Comparison of ENCODE assay signal across 8 cellular contexts in genomic region chr17:7014261-7014994, GRCh38. TPM values are rescaled to one million over a fixed set of nuclear protein-coding genes. Genes with fewer than 3 reads are reported as not detected.
DNase-seq lines count a peak whose midpoint lies in the region; ATAC-seq and TF ChIP-seq lines count a peak whose summit lies in the region.

No MANE protein-coding gene starts in this region.

- peak overlapping the region; percentile 100 for H3K27ac Mint-ChIP-seq in CD8-positive, alpha-beta T cell
- peak overlapping the region; percentile 99 for H3K27ac Mint-ChIP-seq in activated CD4-positive, alpha-beta memory T cell treated with anti-CD3 and anti-CD28 coated beads for 36 hours

- 1% methylated on average over 54 to 75 of the region's 75 CpGs for WGBS in lung, 2 donors

- H3K36me3 ChIP-seq in CD8-positive, alpha-beta T cell (ENCODE audit: insufficient read depth, low read length) = no peaks in the 10 kb centered on the region
- H3K36me3 ChIP-seq in duodenal mucosa (ENCODE audit: control insufficient read depth in 1 of 2, insufficient read depth in 2 of 2, low read length in 2 of 2) (peaks cover 0 to 9% of the 10 kb centered on the region in 2 donors), lung (ENCODE audit: control insufficient read depth in 2 of 2, insufficient read depth in 2 of 2, low read length in 2 of 2) (peaks cover 0 to 3% of the 10 kb centered on the region in 2 donors)

- DNase-seq in CD8-positive, alpha-beta T cell = peak; percentile 94 to 98 (median 97)
- DNase-seq in NCI-H774 (lab: John Stamatoyannopoulos, UW) = peak; percentile 77
- peak; percentile 99 for DNase-seq in activated CD4-positive, alpha-beta memory T cell treated with anti-CD3 and anti-CD28 coated beads for 36 hours
- DNase-seq in lung (ENCODE audit: low spot score) = peak; percentile 97
- peak; percentile 95 to 97 (median 95) for DNase-seq in stimulated activated CD4-positive, alpha-beta T cell treated with anti-CD3 and anti-CD28 coated beads, TNF-alpha, amount 100 ng/mL, for 24 hours (ENCODE audit: low read depth in 3 of 3)

- H3K4me1 Mint-ChIP-seq in CD8-positive, alpha-beta T cell (ENCODE audit: low read depth) = peaks cover 78% of the 10 kb centered on the region
- H3K4me1 Mint-ChIP-seq in activated CD4-positive, alpha-beta memory T cell treated with anti-CD3 and anti-CD28 coated beads for 36 hours (ENCODE audit: low read depth) = peaks cover 58% of the 10 kb centered on the region

- H3K9ac ChIP-seq in duodenal mucosa (ENCODE audit: low read depth in 1 of 2, low read length in 2 of 2) = peak overlapping the region; percentile 79 to 89

- H3K4me3 ChIP-seq in CD8-positive, alpha-beta T cell (ENCODE audit: low read depth, low read length) = peak overlapping the region; percentile 70
- H3K4me3 ChIP-seq in duodenal mucosa (ENCODE audit: low read depth in 1 of 2, low read length in 2 of 2) (peak overlapping the region; percentile 71 to 98), lung (peak overlapping the region; percentile 58)

- H3K9me3 ChIP-seq in CD8-positive, alpha-beta T cell (ENCODE audit: low read length) = no peaks in the 10 kb centered on the region
- H3K9me3 ChIP-seq in duodenal mucosa (ENCODE audit: control insufficient read depth in 1 of 2, low read length in 2 of 2) = no peaks in the 10 kb centered on the region
- H3K9me3 ChIP-seq in lung (ENCODE audit: control insufficient read depth in 2 of 2, insufficient read depth in 1 of 2, low read length in 1 of 2) = no peaks in the 10 kb centered on the region

- ATAC-seq in CD8-positive, alpha-beta T cell = peak; percentile 79
- ATAC-seq in GM19397 (IDR thresholded peaks at IDR 0.05; ENCODE audit: unreplicated experiment) (peak; percentile 83), HG03565 (IDR thresholded peaks at IDR 0.05; ENCODE audit: unreplicated experiment) (peak; percentile 72), lung (ENCODE audit: insufficient read depth, low FRiP score) (peak; percentile 91)

- TF ChIP-seq CTCF in CD8-positive, alpha-beta T cell (IDR thresholded peaks at IDR 0.05) = peak; percentile 61
- peak; percentile 44 for TF ChIP-seq CTCF in lung (IDR thresholded peaks at IDR 0.05; ENCODE audit: control extremely low read depth, extremely low read depth)

- peaks cover 63% of the 10 kb centered on the region for H3K4me1 ChIP-seq in CD8-positive, alpha-beta T cell (ENCODE audit: insufficient read depth, low read length)
- peaks cover 41 to 49% of the 10 kb centered on the region in 2 donors for H3K4me1 ChIP-seq in duodenal mucosa (ENCODE audit: control insufficient read depth in 1 of 2, insufficient read depth in 2 of 2, low read length in 2 of 2)
- peaks cover 15 to 16% of the 10 kb centered on the region in 2 donors for H3K4me1 ChIP-seq in lung (ENCODE audit: control insufficient read depth in 2 of 2, insufficient read depth in 2 of 2, low read length in 2 of 2)

- intact Hi-C loops in CD8-positive, alpha-beta T cell (cut with DNase I, micrococcal nuclease) = loop anchor here (1.0 to 10.0 kb wide), 11 partner anchors 9 to 1430 kb away; partner anchors contain the start of genes PHF23 (in 2 of the 2), BCL6B (in 1 of the 2), CTC1 (in 1 of the 2) and NLRP1 (in 1 of the 2)
- intact Hi-C loops in activated CD4-positive, alpha-beta memory T cell treated with anti-CD3 and anti-CD28 coated beads for 36 hours (cut with micrococcal nuclease) = loop anchor here (2.0 to 10.0 kb wide), 4 partner anchors 46 to 1430 kb away; partner anchors contain the start of genes C17orf100, MED31, NLRP1 and XAF1

- peak overlapping the region; percentile 98 for H3K4me3 Mint-ChIP-seq in CD8-positive, alpha-beta T cell
- H3K4me3 Mint-ChIP-seq in activated CD4-positive, alpha-beta memory T cell treated with anti-CD3 and anti-CD28 coated beads for 36 hours = peak overlapping the region; percentile 96

- POLR2A ChIA-PET in CD8-positive, alpha-beta T cell (lab: Charles Lee) = interaction anchor here (0.7 to 2.5 kb wide), 3 partner anchors 18 to 103 kb away, joined by 3 to 17 read pairs (median 4); partner anchors contain the start of gene SLC16A13
- POLR2A ChIA-PET in activated CD4-positive, alpha-beta memory T cell treated with anti-CD3 and anti-CD28 coated beads for 36 hours (lab: Charles Lee) = interaction anchor here (0.6 to 2.0 kb wide), 5 partner anchors 9 to 31 kb away, joined by 3 to 10 read pairs (median 4); partner anchors contain the start of gene SLC16A13

- peaks cover 37% of the 10 kb centered on the region for H3K36me3 Mint-ChIP-seq in CD8-positive, alpha-beta T cell
- H3K36me3 Mint-ChIP-seq in activated CD4-positive, alpha-beta memory T cell treated with anti-CD3 and anti-CD28 coated beads for 36 hours = peaks cover 41% of the 10 kb centered on the region

- CTCF ChIA-PET in CD8-positive, alpha-beta T cell (lab: Charles Lee) = interaction anchor here (2.7 to 11.2 kb wide), 3 partner anchors 11 to 100 kb away, joined by 13 to 106 read pairs (median 16); no protein-coding TSS in a partner anchor
- CTCF ChIA-PET in activated CD4-positive, alpha-beta memory T cell treated with anti-CD3 and anti-CD28 coated beads for 36 hours (lab: Charles Lee) = interaction anchor here (1.5 to 2.9 kb wide), 3 partner anchors 10 to 163 kb away, joined by 4 to 13 read pairs (median 8); no protein-coding TSS in a partner anchor

- H3K27me3 Mint-ChIP-seq in CD8-positive, alpha-beta T cell (ENCODE audit: low read depth) = no peaks in the 10 kb centered on the region
- H3K27me3 Mint-ChIP-seq in activated CD4-positive, alpha-beta memory T cell treated with anti-CD3 and anti-CD28 coated beads for 36 hours = no peaks in the 10 kb centered on the region

- H3K27ac ChIP-seq in CD8-positive, alpha-beta T cell (ENCODE audit: low read depth, low read length) = peak overlapping the region; percentile 95
- H3K27ac ChIP-seq in duodenal mucosa (ENCODE audit: low read depth, low read length) (peak overlapping the region; percentile 97), lung (ENCODE audit: low read depth in 1 of 2, low read length in 1 of 2) (peak overlapping the region; percentile 90 to 95)

- no peaks in the 10 kb centered on the region for H3K9me3 Mint-ChIP-seq in CD8-positive, alpha-beta T cell
- H3K9me3 Mint-ChIP-seq in activated CD4-positive, alpha-beta memory T cell treated with anti-CD3 and anti-CD28 coated beads for 36 hours = no peaks in the 10 kb centered on the region

- no peaks in the 10 kb centered on the region for H3K27me3 ChIP-seq in CD8-positive, alpha-beta T cell (ENCODE audit: insufficient read depth, low read length)
- H3K27me3 ChIP-seq in duodenal mucosa (ENCODE audit: control insufficient read depth in 1 of 2, insufficient read depth in 2 of 2, low read length in 2 of 2) (no peaks in the 10 kb centered on the region), lung (ENCODE audit: control insufficient read depth, insufficient read depth) (no peaks in the 10 kb centered on the region)

RNA-seq across cellular contexts. Expression of gene RNASEK, which starts 2.0 kb away (rescaled TPM):
- 100 to 1,000 TPM in 1 of 2 experiments, 10 to 100 TPM in 1; 96.3 to 101 TPM for total RNA-seq in CD8-positive, alpha-beta T cell
- total RNA-seq in activated CD4-positive, alpha-beta memory T cell treated with anti-CD3 and anti-CD28 coated beads for 36 hours = 100 to 1,000 TPM; 175 to 180 TPM
- 100 to 1,000 TPM; 118 to 270 TPM for total RNA-seq in lung
- polyA plus RNA-seq in lung = 100 to 1,000 TPM; 528 to 550 TPM

RNA-seq across cellular contexts. Expression of gene BCL6B, which starts 8.4 kb away (rescaled TPM):
- total RNA-seq in CD8-positive, alpha-beta T cell = not detected
- 1 to 10 TPM in 1 of 2 experiments, under 1 TPM in 1; 0.53 to 1.3 TPM for total RNA-seq in activated CD4-positive, alpha-beta memory T cell treated with anti-CD3 and anti-CD28 coated beads for 36 hours
- 10 to 100 TPM; 15.6 to 55.6 TPM for total RNA-seq in lung
- polyA plus RNA-seq in lung = 10 to 100 TPM; 14.5 to 15.4 TPM

RNA-seq across cellular contexts. Expression of gene ALOX12, which starts 18.6 kb away (rescaled TPM):
- not detected for total RNA-seq in CD8-positive, alpha-beta T cell
- not detected for total RNA-seq in activated CD4-positive, alpha-beta memory T cell treated with anti-CD3 and anti-CD28 coated beads for 36 hours
- total RNA-seq in lung = under 1 TPM; 0.21 to 0.68 TPM
- polyA plus RNA-seq in lung = under 1 TPM; 0.22 to 0.95 TPM

RNA-seq across cellular contexts. Expression of gene SLC16A13, which starts 21.4 kb away (rescaled TPM):
- 1 to 10 TPM; 1.8 to 1.9 TPM for total RNA-seq in CD8-positive, alpha-beta T cell
- total RNA-seq in activated CD4-positive, alpha-beta memory T cell treated with anti-CD3 and anti-CD28 coated beads for 36 hours = 10 to 100 TPM; 10.4 to 10.7 TPM
- 10 to 100 TPM in 1 of 2 donors, 1 to 10 TPM in 1; 1.3 to 23.6 TPM for total RNA-seq in lung
- polyA plus RNA-seq in lung = 1 to 10 TPM; 4.8 to 7.9 TPM

RNA-seq across cellular contexts. Expression of gene SLC16A11, which starts 29.5 kb away (rescaled TPM):
- total RNA-seq in CD8-positive, alpha-beta T cell = 1 to 10 TPM; 1.2 to 1.3 TPM
- total RNA-seq in activated CD4-positive, alpha-beta memory T cell treated with anti-CD3 and anti-CD28 coated beads for 36 hours = 1 to 10 TPM; 1.4 to 1.5 TPM
- total RNA-seq in lung = 1 to 10 TPM; 5.5 to 7.5 TPM
- 1 to 10 TPM; 1.9 to 8.9 TPM for polyA plus RNA-seq in lung

Comparison
In these comparisons a context has a peak if more than half of its experiments do, and no peak if none do; other contexts are left out.
1. Peak in every context shown above with its lines: DNase-seq, ATAC-seq, H3K4me3 ChIP-seq and H3K27ac ChIP-seq.
2. RNA of gene BCL6B, which starts 8.4 kb away (total RNA-seq): 15.6 to 55.6 TPM in lung; 0.53 to 1.3 TPM in activated CD4-positive, alpha-beta memory T cell treated with anti-CD3 and anti-CD28 coated beads for 36 hours and not detected in CD8-positive, alpha-beta T cell; every median in the first group is over 4 times any median in the second.